Comparison of ENCODE assay signal across 28 cellular contexts in the genomic region with DNA sequence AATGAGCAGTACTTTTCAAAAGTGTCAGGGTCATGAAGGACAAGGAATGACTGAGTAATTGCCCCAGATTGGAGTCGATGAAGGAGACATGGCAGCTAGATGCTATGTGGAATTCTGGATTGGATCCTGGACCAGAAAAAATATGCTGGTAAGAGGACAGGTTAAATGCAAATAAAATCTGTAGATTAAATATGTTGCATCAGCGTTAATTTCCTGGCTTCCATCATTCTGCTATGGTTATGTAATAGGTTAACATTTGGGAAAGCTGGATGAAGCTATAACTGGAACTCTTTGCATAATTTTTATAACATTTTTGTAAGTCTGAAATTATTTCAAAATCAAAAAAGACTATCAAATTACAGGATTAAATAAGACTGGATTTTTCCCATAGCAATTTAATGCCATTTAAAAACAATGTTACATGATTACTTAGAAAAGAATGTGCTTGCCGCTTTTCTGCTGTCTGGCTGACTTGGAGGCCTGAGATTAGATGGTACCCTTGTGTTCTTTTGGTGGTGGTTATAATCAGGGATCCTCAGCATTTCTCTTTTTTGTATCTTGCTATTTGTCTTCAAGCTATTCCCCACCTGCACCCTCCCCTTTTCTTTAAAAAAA.
A peak's percentile ranks its signal among the peaks of the same experiment; 100 is the strongest.
DNase-seq lines count a peak whose midpoint lies in the region; ATAC-seq and TF ChIP-seq lines count a peak whose summit lies in the region.
"Had no signal": no experiment of that assay in that cellular context is flagged by ENCODE, and none has a peak within 500 bp of the region (broad histone marks: within the 10 kb centered on the region; RNA-seq: fewer than 3 reads in every experiment).

No MANE protein-coding gene starts in this region.

- DNase-seq in EH (ENCODE audit: low read depth), result peak; percentile 64
- DNase-seq in LHCN-M2 (ENCODE audit: low read depth), result peak; percentile 51
- no peak for DNase-seq in chondrocyte (ENCODE audit: low spot score)
- DNase-seq in iris pigment epithelial cell (ENCODE audit: low read depth), result peak; percentile 63
- DNase-seq in NCI-H128 (lab: John Stamatoyannopoulos, UW; ENCODE audit: unreplicated experiment), result no peak
- no peak for DNase-seq in stimulated activated naive CD8-positive, alpha-beta T cell treated with anti-CD3 and anti-CD28 coated beads, Interleukin-15, Interleukin-2, amounts not matched to agents 100 U/mL and 50 U/mL, for 24 hours
- DNase-seq in NCI-H187 treated with DMSO at 0.1 percent for 48 hours (lab: John Stamatoyannopoulos, UW), result no peak
- DNase-seq: activated CD4-positive, alpha-beta T cell treated with anti-CD3 and anti-CD28 coated beads, Interleukin-2, amount 50 U/mL, for 48 hours; activated T-cell treated with anti-CD3 and anti-CD28 coated beads, Interleukin-2, amount 50 U/mL, for 72 hours; CD4-positive, alpha-beta memory T cell; DND-41; effector CD8-positive, alpha-beta T cell; foreskin keratinocyte; heart left ventricle; KBM-7; NCI-H1417; NCI-H2029 treated with DMSO at 0.1 percent for 48 hours; NCI-H526; posterior cingulate gyrus; right cardiac atrium; spleen; stimulated activated CD4-positive, alpha-beta T cell treated with anti-CD3 and anti-CD28 coated beads, Interleukin-2, amount 100 ng/mL, for 24 hours; stimulated activated naive CD8-positive, alpha-beta T cell treated with anti-CD3 and anti-CD28 coated beads, Interleukin-15, amount 100 ng/mL, for 72 hours; T-helper 2 cell had no signal

- no peaks in the 10 kb centered on the region for H3K27me3 Mint-ChIP-seq in chondrocyte (ENCODE audit: low read depth)
- H3K27me3 Mint-ChIP-seq: B cell; brain; CD4-positive, alpha-beta memory T cell; stimulated activated naive CD8-positive, alpha-beta T cell treated with anti-CD3 and anti-CD28 coated beads, Interleukin-15, amount 100 ng/mL, for 72 hours had no signal

- no peak overlapping the region for H3K4me3 Mint-ChIP-seq in chondrocyte (ENCODE audit: unreplicated experiment)
- H3K4me3 Mint-ChIP-seq: activated T-cell treated with anti-CD3 and anti-CD28 coated beads, Interleukin-2, amount 50 U/mL, for 72 hours; B cell; brain; CD4-positive, alpha-beta memory T cell; stimulated activated naive CD8-positive, alpha-beta T cell treated with anti-CD3 and anti-CD28 coated beads, Interleukin-15, amount 100 ng/mL, for 72 hours had no signal

- ATAC-seq in HG03521 (IDR thresholded peaks at IDR 0.05; ENCODE audit: unreplicated experiment), result no peak
- ATAC-seq in stimulated activated naive CD8-positive, alpha-beta T cell treated with anti-CD3 and anti-CD28 coated beads, Interleukin-15, Interleukin-2, amounts not matched to agents 100 U/mL and 50 U/mL, for 24 hours, result no peak
- ATAC-seq: activated CD4-positive, CD25-positive, alpha-beta regulatory T cell treated with anti-CD3 and anti-CD28 coated beads, Interleukin-2, amount 50 U/mL, for 24 hours; activated T-cell treated with anti-CD3 and anti-CD28 coated beads, Interleukin-2, amount 50 U/mL, for 72 hours; foreskin keratinocyte; heart left ventricle; right cardiac atrium; stimulated activated naive CD8-positive, alpha-beta T cell treated with anti-CD3 and anti-CD28 coated beads, Interleukin-15, amount 100 ng/mL, for 72 hours had no signal

- H3K9me3 Mint-ChIP-seq in chondrocyte (ENCODE audit: low read depth), result no peaks in the 10 kb centered on the region
- H3K9me3 Mint-ChIP-seq: activated T-cell treated with anti-CD3 and anti-CD28 coated beads, Interleukin-2, amount 50 U/mL, for 72 hours; brain; CD4-positive, alpha-beta memory T cell; stimulated activated naive CD8-positive, alpha-beta T cell treated with anti-CD3 and anti-CD28 coated beads, Interleukin-15, amount 100 ng/mL, for 72 hours had no signal

- H3K36me3 Mint-ChIP-seq in chondrocyte (ENCODE audit: low read depth), result peaks cover 21% of the 10 kb centered on the region

- TF ChIP-seq CTCF in chondrocyte (IDR thresholded peaks at IDR 0.05), result no peak

- H3K4me1 Mint-ChIP-seq in chondrocyte (ENCODE audit: low read depth), result peaks cover 52% of the 10 kb centered on the region

- H3K27ac Mint-ChIP-seq in chondrocyte (ENCODE audit: unreplicated experiment), result peak overlapping the region; percentile 81
- H3K27ac Mint-ChIP-seq: activated T-cell treated with anti-CD3 and anti-CD28 coated beads, Interleukin-2, amount 50 U/mL, for 72 hours; B cell; brain; CD4-positive, alpha-beta memory T cell; stimulated activated naive CD8-positive, alpha-beta T cell treated with anti-CD3 and anti-CD28 coated beads, Interleukin-15, amount 100 ng/mL, for 72 hours had no signal

Comparison
In these comparisons a context has a peak if more than half of its experiments do, and no peak if none do; other contexts are left out.
1. DNase-seq: peak in EH (single experiment), LHCN-M2 (single experiment) and iris pigment epithelial cell (single experiment); none in chondrocyte (single experiment), NCI-H128 (single experiment), stimulated activated naive CD8-positive, alpha-beta T cell treated with anti-CD3 and anti-CD28 coated beads, Interleukin-15, Interleukin-2, amounts not matched to agents 100 U/mL and 50 U/mL, for 24 hours (single experiment) and NCI-H187 treated with DMSO at 0.1 percent for 48 hours (single experiment).